In genomic region chr21:38498057-38498833, GRCh38 we compare ENCODE assay signal across 15 cellular contexts. TPM values are rescaled to one million over a fixed set of nuclear protein-coding genes. Genes with fewer than 3 reads are reported as not detected.
A peak's percentile ranks its signal among the peaks of the same experiment; 100 is the strongest.
DNase-seq lines count a peak whose midpoint lies in the region; ATAC-seq and TF ChIP-seq lines count a peak whose summit lies in the region.
"Had no signal": no experiment of that assay in that cellular context is flagged by ENCODE, and none has a peak within 500 bp of the region (broad histone marks: within the 10 kb centered on the region; RNA-seq: fewer than 3 reads in every experiment).

Gene ERG, minus strand, starts transcription at chr21:38498477. Its CDS starts 97 bp downstream, at chr21:38498380.

- H3K4me1 ChIP-seq in gastrocnemius medialis = no peaks in the 10 kb centered on the region

- CTCF ChIA-PET in activated naive CD4-positive, alpha-beta T cell treated with anti-CD3 and anti-CD28 coated beads for 36 hours (lab: Charles Lee) = no interaction called here

- peaks cover 15% of the 10 kb centered on the region for H3K27me3 Mint-ChIP-seq in dendritic cell treated with granulocyte-macrophage colony-stimulating factor and Interleukin-4, amounts not matched to agents 40 ng/mL and 50 ng/mL, for 4 days
- H3K27me3 Mint-ChIP-seq in activated naive CD4-positive, alpha-beta T cell treated with anti-CD3 and anti-CD28 coated beads for 36 hours (ENCODE audit: low read depth) = peaks cover 54% of the 10 kb centered on the region

- peaks cover 57% of the 10 kb centered on the region for H3K4me1 Mint-ChIP-seq in dendritic cell treated with granulocyte-macrophage colony-stimulating factor and Interleukin-4, amounts not matched to agents 40 ng/mL and 50 ng/mL, for 4 days (ENCODE audit: low read depth)
- no peaks in the 10 kb centered on the region for H3K4me1 Mint-ChIP-seq in activated naive CD4-positive, alpha-beta T cell treated with anti-CD3 and anti-CD28 coated beads for 36 hours (ENCODE audit: low read depth)

- H3K36me3 Mint-ChIP-seq in dendritic cell treated with granulocyte-macrophage colony-stimulating factor and Interleukin-4, amounts not matched to agents 40 ng/mL and 50 ng/mL, for 4 days (ENCODE audit: low read depth) = no peaks in the 10 kb centered on the region
- H3K36me3 Mint-ChIP-seq in activated naive CD4-positive, alpha-beta T cell treated with anti-CD3 and anti-CD28 coated beads for 36 hours (ENCODE audit: low read depth) = no peaks in the 10 kb centered on the region
- H3K36me3 Mint-ChIP-seq: naive thymus-derived CD4-positive, alpha-beta T cell had no signal

- H3K36me3 ChIP-seq in KOPT-K1 (ENCODE audit: insufficient read depth, low read length) (no peaks in the 10 kb centered on the region), gastrocnemius medialis (no peaks in the 10 kb centered on the region)

- H3K9me3 Mint-ChIP-seq in dendritic cell treated with granulocyte-macrophage colony-stimulating factor and Interleukin-4, amounts not matched to agents 40 ng/mL and 50 ng/mL, for 4 days = no peaks in the 10 kb centered on the region
- H3K9me3 Mint-ChIP-seq in activated naive CD4-positive, alpha-beta T cell treated with anti-CD3 and anti-CD28 coated beads for 36 hours = no peaks in the 10 kb centered on the region
- H3K9me3 Mint-ChIP-seq: naive thymus-derived CD4-positive, alpha-beta T cell; stimulated activated naive CD8-positive, alpha-beta T cell treated with anti-CD3 and anti-CD28 coated beads, Interleukin-15, Interleukin-2, amounts not matched to agents 100 ng/mL and 50 ng/mL, for 24 hours had no signal

- no peak for TF ChIP-seq CTCF in lower leg skin (IDR thresholded peaks at IDR 0.05)
- TF ChIP-seq CTCF in gastrocnemius medialis (IDR thresholded peaks at IDR 0.05 in 4 of 5, conservative IDR thresholded peaks at IDR 0.05 in 1 of 5) = no peak

- intact Hi-C loops in dendritic cell treated with granulocyte-macrophage colony-stimulating factor and Interleukin-4, amounts not matched to agents 40 ng/mL and 50 ng/mL, for 4 days (cut with micrococcal nuclease) = loop anchor here (10.0 kb wide), 1 partner anchor 93 kb away; no protein-coding TSS in a partner anchor
- intact Hi-C loops in lower leg skin (cut with DNase I; ENCODE audit: low total_unique reads) (no loop called here), gastrocnemius medialis (cut with DNase I; ENCODE audit: low total_unique reads) (no loop called here)
- intact Hi-C loops in activated naive CD4-positive, alpha-beta T cell treated with anti-CD3 and anti-CD28 coated beads for 36 hours (cut with micrococcal nuclease) = no loop called here

- ATAC-seq in gastrocnemius medialis = peak; percentile 63 to 70
- no peak for ATAC-seq in GM18873 (IDR thresholded peaks at IDR 0.05; ENCODE audit: low FRiP score, unreplicated experiment)
- ATAC-seq: naive thymus-derived CD4-positive, alpha-beta T cell had no signal

- DNase-seq in lower leg skin (ENCODE audit: low spot score in 2 of 2) (no peak), gastrocnemius medialis (no peak), NCI-H2081 (lab: John Stamatoyannopoulos, UW) (no peak), activated T-cell treated with anti-CD3 and anti-CD28 coated beads for 4 hours (no peak)
- DNase-seq in activated naive CD4-positive, alpha-beta T cell treated with anti-CD3 and anti-CD28 coated beads for 36 hours = no peak
- DNase-seq: activated CD4-positive, alpha-beta T cell treated with anti-CD3 and anti-CD28 coated beads for 1 hour; activated effector memory CD4-positive, alpha-beta T cell treated with anti-CD3 and anti-CD28 coated beads, Interleukin-2, amount 50 U/mL, for 16 hours; EL; naive thymus-derived CD4-positive, alpha-beta T cell; NCI-H446 treated with DMSO at 0.1 percent for 48 hours; stimulated activated CD4-positive, alpha-beta T cell treated with anti-CD3 and anti-CD28 coated beads, Interleukin-2, amount 100 ng/mL, for 24 hours had no signal

- peak within 1 kb of the TSS; percentile 93 for H3K27ac ChIP-seq in KOPT-K1 (ENCODE audit: low read depth, low read length, poor library complexity, severe bottlenecking)
- H3K27ac ChIP-seq in gastrocnemius medialis = peak within 1 kb of the TSS; percentile 68 to 81 (median 74)

- in situ Hi-C loops in gastrocnemius medialis (cut with MboI; ENCODE audit: low sequenced_read_pairs in 4 of 4) = no loop called here

- 70 to 79% methylated on average over 12 of the region's 12 CpGs for WGBS in lower leg skin, 2 donors

- H3K27me3 ChIP-seq in gastrocnemius medialis = no peaks in the 10 kb centered on the region

- peak within 1 kb of the TSS; percentile 72 for H3K4me3 Mint-ChIP-seq in dendritic cell treated with granulocyte-macrophage colony-stimulating factor and Interleukin-4, amounts not matched to agents 40 ng/mL and 50 ng/mL, for 4 days
- no peak within 1 kb of the TSS for H3K4me3 Mint-ChIP-seq in activated naive CD4-positive, alpha-beta T cell treated with anti-CD3 and anti-CD28 coated beads for 36 hours
- H3K4me3 Mint-ChIP-seq: naive thymus-derived CD4-positive, alpha-beta T cell; stimulated activated naive CD8-positive, alpha-beta T cell treated with anti-CD3 and anti-CD28 coated beads, Interleukin-15, Interleukin-2, amounts not matched to agents 100 ng/mL and 50 ng/mL, for 24 hours had no signal

- TF ChIP-seq POLR2A in lower leg skin (IDR thresholded peaks at IDR 0.05) (no peak), gastrocnemius medialis (IDR thresholded peaks at IDR 0.05) (peak; percentile 24 to 48)

- H3K9me3 ChIP-seq in KOPT-K1 (ENCODE audit: insufficient read depth, low read length, poor library complexity, severe bottlenecking) (no peaks in the 10 kb centered on the region), gastrocnemius medialis (no peaks in the 10 kb centered on the region)

- H3K4me3 ChIP-seq in lower leg skin (ENCODE audit: low read depth, poor library complexity, severe bottlenecking) (peak within 1 kb of the TSS; percentile 20), gastrocnemius medialis (peak within 1 kb of the TSS; percentile 37 to 54 (median 44))

- peak within 1 kb of the TSS; percentile 68 for H3K27ac Mint-ChIP-seq in dendritic cell treated with granulocyte-macrophage colony-stimulating factor and Interleukin-4, amounts not matched to agents 40 ng/mL and 50 ng/mL, for 4 days
- no peak within 1 kb of the TSS for H3K27ac Mint-ChIP-seq in activated naive CD4-positive, alpha-beta T cell treated with anti-CD3 and anti-CD28 coated beads for 36 hours
- H3K27ac Mint-ChIP-seq: naive thymus-derived CD4-positive, alpha-beta T cell; stimulated activated naive CD8-positive, alpha-beta T cell treated with anti-CD3 and anti-CD28 coated beads, Interleukin-15, Interleukin-2, amounts not matched to agents 100 ng/mL and 50 ng/mL, for 24 hours had no signal

RNA-seq across cellular contexts. Expression of gene ERG, which starts in this region (rescaled TPM):
- 10 to 100 TPM in 1 of 4 donors, 1 to 10 TPM in 3; 3.5 to 12.5 (median 6.6) TPM for total RNA-seq in lower leg skin
- 1 to 10 TPM; 4.6 to 7.0 (median 5.1) TPM for total RNA-seq in gastrocnemius medialis
- not detected for total RNA-seq in activated naive CD4-positive, alpha-beta T cell treated with anti-CD3 and anti-CD28 coated beads for 36 hours

Comparison
In these comparisons a context has a peak if more than half of its experiments do, and no peak if none do; other contexts are left out.
1. RNA of gene ERG (total RNA-seq): 3.5 to 12.5 TPM in lower leg skin and 4.6 to 7.0 TPM in gastrocnemius medialis; not detected in activated naive CD4-positive, alpha-beta T cell treated with anti-CD3 and anti-CD28 coated beads for 36 hours; every median in the first group is over 4 times any median in the second.
2. POLR2A ChIP-seq: peak in gastrocnemius medialis (2 of 2); none in lower leg skin (0 of 2).